ENCODE assay signal across 8 cellular contexts in genomic region chr14:96053600-96054381, GRCh38. TPM values are rescaled to one million over a fixed set of nuclear protein-coding genes. Genes with fewer than 3 reads are reported as not detected.
A peak's percentile ranks its signal among the peaks of the same experiment; 100 is the strongest.
DNase-seq lines count a peak whose midpoint lies in the region; ATAC-seq and TF ChIP-seq lines count a peak whose summit lies in the region.

No MANE protein-coding gene starts in this region.

- H4K91ac ChIP-seq in neuronal stem cell (ENCODE audit: low read depth, low read length, poor library complexity), result no peak overlapping the region

- CTCF ChIA-PET in HEK293T (lab: Yijun Ruan, JAX), result no interaction called here

- H3K14ac ChIP-seq in neuronal stem cell (ENCODE audit: low read length), result no peak overlapping the region

- no peaks in the 10 kb centered on the region for H3K27me3 ChIP-seq in neuronal stem cell (ENCODE audit: control insufficient read depth in 3 of 3, insufficient read depth in 3 of 3, low read depth in 1 of 3, low read length in 3 of 3)

- H3K4me1 ChIP-seq in neuronal stem cell (ENCODE audit: control insufficient read depth in 2 of 2, insufficient read depth in 1 of 2, low read depth in 1 of 2, low read length in 2 of 2), result peaks cover 0 to 12% of the 10 kb centered on the region in 2 donors

- no peak overlapping the region for H3K9ac ChIP-seq in neuronal stem cell (ENCODE audit: low read depth, low read length, poor library complexity)

- H3K4ac ChIP-seq in neuronal stem cell (ENCODE audit: low read length), result no peak overlapping the region

- no peak overlapping the region for H2BK120ac ChIP-seq in neuronal stem cell (ENCODE audit: low read depth, low read length)

- no peak overlapping the region for H2AFZ ChIP-seq in neuronal stem cell (ENCODE audit: low read length)

- H3K4me2 ChIP-seq in neuronal stem cell (ENCODE audit: insufficient read depth, low read length, poor library complexity, severe bottlenecking), result no peak overlapping the region

- DNase-seq in AG09319 (ENCODE audit: extremely low read depth, low read depth) (peak; percentile 86), NCI-H69 (lab: John Stamatoyannopoulos, UW) (peak; percentile 99), fibroblast of pulmonary artery (ENCODE audit: low read depth) (peak; percentile 91), neuronal stem cell (ENCODE audit: low spot score) (no peak), HEK293T (ENCODE audit: extremely low spot score) (no peak), activated T-cell treated with anti-CD3 and anti-CD28 coated beads for 4 hours (no peak)
- DNase-seq in activated CD4-positive, CD25-positive, alpha-beta regulatory T cell treated with anti-CD3 and anti-CD28 coated beads, Interleukin-2, amount 50 U/mL, for 72 hours, result no peak

- no peak overlapping the region for H2BK5ac ChIP-seq in neuronal stem cell (ENCODE audit: low read length)

- H2AK5ac ChIP-seq in neuronal stem cell (ENCODE audit: low read depth, low read length), result peak overlapping the region; percentile 67

- H4K8ac ChIP-seq in neuronal stem cell (ENCODE audit: low read depth, low read length), result no peak overlapping the region

- no peak overlapping the region for H3K27ac ChIP-seq in neuronal stem cell (replicated peaks; ENCODE audit: low read length)

- H2BK15ac ChIP-seq in neuronal stem cell (ENCODE audit: low read length), result no peak overlapping the region

- no peak overlapping the region for H2BK12ac ChIP-seq in neuronal stem cell (ENCODE audit: low read length)

- POLR2A ChIA-PET in HEK293T (lab: Yijun Ruan, JAX), result no interaction called here

- H3K23ac ChIP-seq in neuronal stem cell (ENCODE audit: low read depth, low read length, poor library complexity), result no peak overlapping the region

- H3K4me3 ChIP-seq in fibroblast of pulmonary artery (replicated peaks; ENCODE audit: low read depth, low read length) (no peak overlapping the region), neuronal stem cell (ENCODE audit: low read length in 2 of 2) (no peak overlapping the region)

- H3K79me1 ChIP-seq in neuronal stem cell (ENCODE audit: low read depth, low read length), result no peaks in the 10 kb centered on the region

- no peaks in the 10 kb centered on the region for H3K9me3 ChIP-seq in neuronal stem cell (replicated peaks in 1 of 2; ENCODE audit: control insufficient read depth in 2 of 2, insufficient read depth in 1 of 2, low read depth in 1 of 2, low read length in 2 of 2)

- TF ChIP-seq CTCF in AG09319 (IDR thresholded peaks at IDR 0.05; ENCODE audit: low read depth, low read length) (no peak), fibroblast of pulmonary artery (IDR thresholded peaks at IDR 0.05; ENCODE audit: low read length, missing control alignments) (no peak)

- peak overlapping the region; percentile 71 for H3K18ac ChIP-seq in neuronal stem cell (ENCODE audit: low read length)

- ATAC-seq in HG02571 (IDR thresholded peaks at IDR 0.05; ENCODE audit: unreplicated experiment), result no peak

- no CpG with 5 or more reads among the region's 13 CpGs for WGBS in neuronal stem cell (ENCODE audit: extremely low coverage in 2 of 2, insufficient read length in 2 of 2, insufficient replicate concordance in 1 of 2), 2 donors

- H3K36me3 ChIP-seq in neuronal stem cell (replicated peaks in 1 of 2; ENCODE audit: control insufficient read depth in 2 of 2, insufficient read depth in 2 of 2, low read length in 2 of 2), result peaks cover 0 to 43% of the 10 kb centered on the region in 2 donors

TF ChIP-seq in HEK293T, 16 proteins besides CTCF, POLR2A, EP300 and RAD21:
- TF ChIP-seq FOXM1 (IDR thresholded peaks at IDR 0.05; ENCODE audit: borderline replicate concordance) (no peak), SUZ12 (IDR thresholded peaks at IDR 0.05) (no peak), SP1 (IDR thresholded peaks at IDR 0.05) (no peak), LEF1 (IDR thresholded peaks at IDR 0.05; ENCODE audit: borderline replicate concordance) (no peak), PKNOX1 (IDR thresholded peaks at IDR 0.05) (no peak), ARNT (IDR thresholded peaks at IDR 0.05) (no peak), CTBP1 (IDR thresholded peaks at IDR 0.05; ENCODE audit: borderline replicate concordance) (no peak), FOXK2 (IDR thresholded peaks at IDR 0.05) (no peak), ELF4 (IDR thresholded peaks at IDR 0.05) (no peak), ZNF384 (IDR thresholded peaks at IDR 0.05) (no peak), HDGF (IDR thresholded peaks at IDR 0.05; ENCODE audit: borderline replicate concordance) (no peak), FOXA1 (IDR thresholded peaks at IDR 0.05) (no peak), NFRKB (IDR thresholded peaks at IDR 0.05) (no peak), BHLHE40 (IDR thresholded peaks at IDR 0.05; ENCODE audit: borderline replicate concordance) (no peak), TARDBP (IDR thresholded peaks at IDR 0.05) (no peak), L3MBTL2 (conservative IDR thresholded peaks at IDR 0.05) (no peak)

RNA-seq across cellular contexts. Expression of gene C14orf132, which starts 14.6 kb away (rescaled TPM):
- polyA plus RNA-seq in neuronal stem cell (2013, experiment 1 of 2), result 4.9 TPM
- polyA plus RNA-seq in neuronal stem cell (2013, experiment 2 of 2), result 4.3 TPM

Comparison
In these comparisons a context has a peak if more than half of its experiments do, and no peak if none do; other contexts are left out.
1. DNase-seq: peak in AG09319 (single experiment), NCI-H69 (single experiment) and fibroblast of pulmonary artery (single experiment); none in neuronal stem cell (single experiment), HEK293T (single experiment), activated T-cell treated with anti-CD3 and anti-CD28 coated beads for 4 hours (single experiment) and activated CD4-positive, CD25-positive, alpha-beta regulatory T cell treated with anti-CD3 and anti-CD28 coated beads, Interleukin-2, amount 50 U/mL, for 72 hours (single experiment).